Comparison of ENCODE assay signal across 7 cellular contexts in genomic region chr10:102413053-102413705, GRCh38. TPM values are rescaled to one million over a fixed set of nuclear protein-coding genes. Genes with fewer than 3 reads are reported as not detected.
DNase-seq lines count a peak whose midpoint lies in the region; ATAC-seq and TF ChIP-seq lines count a peak whose summit lies in the region.
"Had no signal": no experiment of that assay in that cellular context is flagged by ENCODE, and none has a peak within 500 bp of the region (broad histone marks: within the 10 kb centered on the region; RNA-seq: fewer than 3 reads in every experiment).

No MANE protein-coding gene starts in this region.

- no peak overlapping the region for H3K4me3 ChIP-seq in endodermal cell (ENCODE audit: low read length)

- H3K9me3 ChIP-seq in endodermal cell (ENCODE audit: control insufficient read depth, low read length) = no peaks in the 10 kb centered on the region

- H3K4me1 ChIP-seq in endodermal cell (ENCODE audit: control insufficient read depth, insufficient read depth, low read length) = no peaks in the 10 kb centered on the region

- H3K9ac ChIP-seq in endodermal cell (ENCODE audit: extremely low read depth, low read length, poor library complexity, severe bottlenecking) = no peak overlapping the region

- no peaks in the 10 kb centered on the region for H3K36me3 Mint-ChIP-seq in endodermal cell (ENCODE audit: low read depth)

- ATAC-seq in HG02798 (IDR thresholded peaks at IDR 0.05; ENCODE audit: poor library complexity, unreplicated experiment) (no peak), GM19324 (IDR thresholded peaks at IDR 0.05; ENCODE audit: low FRiP score, unreplicated experiment) (no peak)

- peak overlapping the region; percentile 94 for H3K27ac ChIP-seq in endodermal cell (ENCODE audit: low read depth, low read length)

- DNase-seq in G401 (ENCODE audit: low spot score) (peak; percentile 65), NCI-H2029 treated with DMSO at 0.1 percent for 48 hours (lab: John Stamatoyannopoulos, UW) (peak; percentile 16), endodermal cell (peak; percentile 65), activated T-cell treated with anti-CD3 and anti-CD28 coated beads for 4 hours (no peak)

- H3K4me3 Mint-ChIP-seq in endodermal cell = no peak overlapping the region

- in situ Hi-C loops in G401 (cut with HindIII; ENCODE audit: low sequenced_read_pairs) = no loop called here

- H3K27me3 Mint-ChIP-seq in endodermal cell (ENCODE audit: insufficient read depth) = peaks cover 68% of the 10 kb centered on the region

- no peak for TF ChIP-seq CTCF in endodermal cell (conservative IDR thresholded peaks at IDR 0.05)

- WGBS in endodermal cell (ENCODE audit: insufficient coverage in 1 of 2, insufficient read length in 1 of 2), 2 experiments = 41 to 60% methylated on average over 1 to 5 of the region's 5 CpGs

- no peak overlapping the region for H3K27ac Mint-ChIP-seq in endodermal cell

- no peaks in the 10 kb centered on the region for H3K9me3 Mint-ChIP-seq in endodermal cell

- no peaks in the 10 kb centered on the region for H3K36me3 ChIP-seq in endodermal cell (ENCODE audit: control insufficient read depth, insufficient read depth, low read length)

- peaks cover 60% of the 10 kb centered on the region for H3K27me3 ChIP-seq in endodermal cell (ENCODE audit: control insufficient read depth, insufficient read depth, low read length, poor library complexity, severe bottlenecking)

- H3K4me1 Mint-ChIP-seq in endodermal cell = peaks cover 20% of the 10 kb centered on the region

RNA-seq across cellular contexts. Expression of gene PSD, which starts 5.4 kb away (rescaled TPM):
- total RNA-seq in G401 (2014; rRNA removed; shearing (Covaris generic)) = 3.1 and 7.9 TPM in 2 replicates
- 1 to 10 TPM; 2.8 to 8.3 TPM for total RNA-seq in endodermal cell
- 9.2 TPM for polyA plus RNA-seq in endodermal cell (2013, experiment 1 of 2)
- 9.9 TPM for polyA plus RNA-seq in endodermal cell (2013, experiment 2 of 2)

RNA-seq across cellular contexts. Expression of gene FBXL15, which starts 7.5 kb away (rescaled TPM):
- 29.9 and 32.1 TPM in 2 replicates for total RNA-seq in G401 (2014; rRNA removed; shearing (Covaris generic))
- 10 to 100 TPM in 1 of 2 donors, 1 to 10 TPM in 1; 9.7 to 11.4 TPM for total RNA-seq in endodermal cell
- polyA plus RNA-seq in endodermal cell (2013, experiment 1 of 2) = 9.3 TPM
- polyA plus RNA-seq in endodermal cell (2013, experiment 2 of 2) = 10.1 TPM

RNA-seq across cellular contexts. Expression of gene NFKB2, which starts 17.7 kb away (rescaled TPM):
- 23.3 and 23.9 TPM in 2 replicates for total RNA-seq in G401 (2014; rRNA removed; shearing (Covaris generic))
- total RNA-seq in endodermal cell = 10 to 100 TPM; 28.7 to 45.2 TPM
- polyA plus RNA-seq in endodermal cell (2013, experiment 1 of 2) = 19.9 TPM
- 19.9 TPM for polyA plus RNA-seq in endodermal cell (2013, experiment 2 of 2)

RNA-seq across cellular contexts. Expression of gene CUEDC2, which starts 19.2 kb away (rescaled TPM):
- 133 and 209 TPM in 2 replicates for total RNA-seq in G401 (2014; rRNA removed; shearing (Covaris generic))
- 10 to 100 TPM; 51.7 to 82.9 TPM for total RNA-seq in endodermal cell
- 103 TPM for polyA plus RNA-seq in endodermal cell (2013, experiment 1 of 2)
- 91.7 TPM for polyA plus RNA-seq in endodermal cell (2013, experiment 2 of 2)

RNA-seq across cellular contexts. Expression of gene C10orf95, which starts 38.2 kb away (rescaled TPM):
- total RNA-seq in G401 (2014; rRNA removed; shearing (Covaris generic)) = 1.8 TPM in 1 of 2 replicates, not detected in the other
- under 1 TPM; 0.35 to 0.93 TPM for total RNA-seq in endodermal cell
- polyA plus RNA-seq in endodermal cell (2013, experiment 1 of 2) = not detected
- polyA plus RNA-seq in endodermal cell (2013, experiment 2 of 2) = 0.25 TPM
- total RNA-seq: skeletal muscle tissue had no signal
